In genomic region chr10:77428776-77429395, GRCh38 we compare ENCODE assay signal across 8 cellular contexts.
DNase-seq lines count a peak whose midpoint lies in the region; ATAC-seq and TF ChIP-seq lines count a peak whose summit lies in the region.

No MANE protein-coding gene starts in this region.

- H3K36me3 ChIP-seq in A673 (ENCODE audit: insufficient read depth, low read length, poor library complexity, severe bottlenecking) (no peaks in the 10 kb centered on the region), ascending aorta (no peaks in the 10 kb centered on the region)

- H3K4me1 Mint-ChIP-seq in activated CD4-positive, alpha-beta T cell treated with anti-CD3 and anti-CD28 coated beads for 36 hours, result no peaks in the 10 kb centered on the region

- peak; percentile 50 for TF ChIP-seq CTCF in A673 (conservative IDR thresholded peaks at IDR 0.05; ENCODE audit: low read depth, low read length)
- TF ChIP-seq CTCF in HFF-Myc (IDR thresholded peaks at IDR 0.05; ENCODE audit: low read depth, low read length, missing control alignments), result peak; percentile 85
- peak; percentile 30 to 64 (median 54) for TF ChIP-seq CTCF in ascending aorta (IDR thresholded peaks at IDR 0.05)
- no peak for TF ChIP-seq CTCF in GM10266 (IDR thresholded peaks at IDR 0.05; ENCODE audit: control insufficient read depth, insufficient read depth, low read depth, missing control alignments)

- peak; percentile 28 for DNase-seq in A673 (ENCODE audit: low spot score)
- DNase-seq in HFF-Myc (ENCODE audit: extremely low read depth, low read depth), result no peak
- DNase-seq in ascending aorta (ENCODE audit: low spot score in 2 of 2), result peak in 1 of 2 donors; percentile 80
- DNase-seq in kidney glomerular epithelial cell (lab: John Stamatoyannopoulos, UW), result peak; percentile 21
- no peak for DNase-seq in activated CD4-positive, alpha-beta T cell treated with anti-CD3 and anti-CD28 coated beads for 36 hours
- no peak for DNase-seq in GM10266 (ENCODE audit: extremely low spot score)
- no peak for DNase-seq in NK-92 treated with Interleukin-12 subunit alpha and Interleukin-12 subunit beta, amount 100 ng/mL, for 24 hours (lab: John Stamatoyannopoulos, UW)

- no peaks in the 10 kb centered on the region for H3K36me3 Mint-ChIP-seq in activated CD4-positive, alpha-beta T cell treated with anti-CD3 and anti-CD28 coated beads for 36 hours (ENCODE audit: low read depth)

- H3K4me1 ChIP-seq in A673 (ENCODE audit: insufficient read depth, low read length, poor library complexity, severe bottlenecking) (no peaks in the 10 kb centered on the region), ascending aorta (peaks cover 0 to 30% of the 10 kb centered on the region in 2 donors)

- no TSS peak for BruUV-seq in A673 (replicated peaks; lab: Mats Ljungman, UMichigan)

- H3K27ac Mint-ChIP-seq in activated CD4-positive, alpha-beta T cell treated with anti-CD3 and anti-CD28 coated beads for 36 hours, result no peak overlapping the region

- H3K4me3 ChIP-seq in A673 (ENCODE audit: low read depth, low read length, poor library complexity, severe bottlenecking) (no peak overlapping the region), HFF-Myc (replicated peaks; ENCODE audit: low read depth, low read length) (no peak overlapping the region), ascending aorta (no peak overlapping the region)

- CTCF ChIA-PET in A673 (lab: Charles Lee), result no interaction called here
- CTCF ChIA-PET in activated CD4-positive, alpha-beta T cell treated with anti-CD3 and anti-CD28 coated beads for 36 hours (lab: Charles Lee), result interaction anchor here (0.7 kb wide), 1 partner anchor 1021 kb away, joined by 3 read pairs; no protein-coding TSS in a partner anchor

- H3K27me3 Mint-ChIP-seq in activated CD4-positive, alpha-beta T cell treated with anti-CD3 and anti-CD28 coated beads for 36 hours, result peaks cover 5% of the 10 kb centered on the region

- H3K27me3 ChIP-seq in A673 (replicated peaks; ENCODE audit: insufficient read depth, low read depth, low read length, poor library complexity) (no peaks in the 10 kb centered on the region), ascending aorta (no peaks in the 10 kb centered on the region)

- H3K4me3 Mint-ChIP-seq in activated CD4-positive, alpha-beta T cell treated with anti-CD3 and anti-CD28 coated beads for 36 hours, result no peak overlapping the region

- intact Hi-C loops in A673 (cut with micrococcal nuclease; ENCODE audit: unreplicated experiment) (no loop called here), ascending aorta (cut with DNase I) (no loop called here)
- intact Hi-C loops in activated CD4-positive, alpha-beta T cell treated with anti-CD3 and anti-CD28 coated beads for 36 hours (cut with DNase I, micrococcal nuclease), result no loop called here

- POLR2A ChIA-PET in A673 (lab: Charles Lee; ENCODE audit: low non-redundant PET), result no interaction called here
- POLR2A ChIA-PET in activated CD4-positive, alpha-beta T cell treated with anti-CD3 and anti-CD28 coated beads for 36 hours (lab: Charles Lee), result no interaction called here

- H3K27ac ChIP-seq in A673 (ENCODE audit: low read depth, low read length, poor library complexity, severe bottlenecking) (no peak overlapping the region), ascending aorta (no peak overlapping the region)

- ATAC-seq in activated CD4-positive, alpha-beta T cell treated with anti-CD3 and anti-CD28 coated beads for 36 hours, result no peak
- ATAC-seq in HG03520 (IDR thresholded peaks at IDR 0.05; ENCODE audit: unreplicated experiment), result no peak

- H3K9me3 ChIP-seq in A673 (ENCODE audit: low read depth, low read length, poor library complexity, severe bottlenecking) (no peaks in the 10 kb centered on the region), ascending aorta (no peaks in the 10 kb centered on the region)

- no peaks in the 10 kb centered on the region for H3K9me3 Mint-ChIP-seq in activated CD4-positive, alpha-beta T cell treated with anti-CD3 and anti-CD28 coated beads for 36 hours (ENCODE audit: low read depth)

Comparison
In these comparisons a context has a peak if more than half of its experiments do, and no peak if none do; other contexts are left out.
1. DNase-seq: peak in A673 (single experiment) and kidney glomerular epithelial cell (single experiment); none in HFF-Myc (single experiment), activated CD4-positive, alpha-beta T cell treated with anti-CD3 and anti-CD28 coated beads for 36 hours (single experiment), GM10266 (single experiment) and NK-92 treated with Interleukin-12 subunit alpha and Interleukin-12 subunit beta, amount 100 ng/mL, for 24 hours (single experiment).